ENCODE assay signal across 8 cellular contexts in genomic region chr11:74948546-74948897, GRCh38. TPM values are rescaled to one million over a fixed set of nuclear protein-coding genes. Genes with fewer than 3 reads are reported as not detected.
DNase-seq lines count a peak whose midpoint lies in the region; ATAC-seq, FAIRE-seq and TF ChIP-seq lines count a peak whose summit lies in the region.

No MANE protein-coding gene starts in this region.

- DNase-seq in CD4-positive, alpha-beta memory T cell = no peak
- DNase-seq in KG1 (lab: John Stamatoyannopoulos, UW) = peak; percentile 83
- DNase-seq in brain pericyte (ENCODE audit: low read depth, low spot score) = peak; percentile 13
- DNase-seq in HepG2 (ENCODE audit: low spot score) = peak; percentile 22
- DNase-seq in tibial nerve (ENCODE audit: low spot score in 2 of 2) = no peak
- no peak for DNase-seq in COR-L47 (lab: John Stamatoyannopoulos, UW)
- DNase-seq in KBM-7 = no peak

- H3K4me3 ChIP-seq in CD4-positive, alpha-beta memory T cell (ENCODE audit: low read length in 2 of 2) = peak overlapping the region; percentile 77 to 78
- H3K4me3 ChIP-seq in HepG2 (replicated peaks in 1 of 3; ENCODE audit: insufficient read depth in 1 of 3, low read depth in 2 of 3, low read length in 3 of 3) (peak overlapping the region; percentile 91 to 98 (median 97)), tibial nerve (peak overlapping the region; percentile 64 to 83 (median 74))

- peaks cover 6% of the 10 kb centered on the region for H4K20me1 ChIP-seq in HepG2 (ENCODE audit: insufficient read depth, low read length)

- peak overlapping the region; percentile 96 for H3K9ac ChIP-seq in HepG2 (ENCODE audit: insufficient read depth, low read depth, low read length)

- TF ChIP-seq POLR2A in HepG2 (IDR thresholded peaks at IDR 0.05; ENCODE audit: insufficient read depth in 1 of 2, low read depth in 2 of 2, low read length in 2 of 2) (no peak), tibial nerve (IDR thresholded peaks at IDR 0.05) (no peak)

- peak; percentile 6 for ATAC-seq in GM19467 (IDR thresholded peaks at IDR 0.05; ENCODE audit: unreplicated experiment)
- ATAC-seq in HepG2 = peak; percentile 77

- H2AFZ ChIP-seq in HepG2 (ENCODE audit: low read length) = peak overlapping the region; percentile 96

- TSS peak; percentile 89 for BruUV-seq in HepG2 (replicated peaks; lab: Mats Ljungman, UMichigan)

- TF ChIP-seq EP300 in HepG2 (IDR thresholded peaks at IDR 0.05; ENCODE audit: low read depth in 2 of 2, low read length in 2 of 2) = no peak
- TF ChIP-seq EP300 in HepG2 (CRISPR knock-in tag; IDR thresholded peaks at IDR 0.05; ENCODE audit: borderline replicate concordance) = no peak
- TF ChIP-seq EP300 in tibial nerve (IDR thresholded peaks at IDR 0.05) = no peak

- H3K79me2 ChIP-seq in HepG2 (ENCODE audit: insufficient read depth, low read length) = peaks cover 56% of the 10 kb centered on the region

- H3K36me3 ChIP-seq in CD4-positive, alpha-beta memory T cell (ENCODE audit: insufficient read depth, low read length) = peaks cover 3% of the 10 kb centered on the region
- H3K36me3 ChIP-seq in HepG2 (replicated peaks in 1 of 2; ENCODE audit: control insufficient read depth in 1 of 2, insufficient read depth in 2 of 2, low read length in 2 of 2) = peaks cover 0 to 8% of the 10 kb centered on the region in 2 experiments; a peak in 3 of 5 replicates
- H3K36me3 ChIP-seq in tibial nerve = peaks cover 0 to 12% (median 0%) of the 10 kb centered on the region in 3 donors

- no peaks in the 10 kb centered on the region for H3K27me3 Mint-ChIP-seq in CD4-positive, alpha-beta memory T cell

- H3K9me3 Mint-ChIP-seq in CD4-positive, alpha-beta memory T cell = peaks cover 0 to 4% (median 0%) of the 10 kb centered on the region in 8 donors

- H3K4me2 ChIP-seq in HepG2 (ENCODE audit: low read depth, low read length) = peak overlapping the region; percentile 82

- no peak for FAIRE-seq in HepG2 (lab: Jason Lieb, UNC)

- TF ChIP-seq RAD21 in HepG2 (CRISPR knock-in tag; IDR thresholded peaks at IDR 0.05) = no peak

- in situ Hi-C loops in HepG2 (cut with HindIII; ENCODE audit: extremely low pct_ligation_motif_present, low pct_unique_long_range_greater_than_20kb) (no loop called here), KBM-7 (cut with MboI; ENCODE audit: low pct_unique_long_range_greater_than_20kb, low sequenced_read_pairs) (no loop called here)

- under 1% methylated on average over 9 of the region's 9 CpGs for WGBS in HepG2 (ENCODE audit: low lambda C conversion rate)
- WGBS in tibial nerve, 2 donors = 0 to 1% methylated on average over 9 of the region's 9 CpGs

- CTCF ChIA-PET in CD4-positive, alpha-beta memory T cell (lab: Charles Lee; ENCODE audit: partially characterized antibody) = interaction anchor here (1.4 kb wide), 2 partner anchors 14 to 16 kb away, joined by 3 to 4 read pairs; no protein-coding TSS in a partner anchor
- CTCF ChIA-PET in HepG2 (lab: Yijun Ruan, JAX; ENCODE audit: low intra/inter-chr PET ratio, low total read pairs) = no interaction called here

- H3K27me3 ChIP-seq in CD4-positive, alpha-beta memory T cell (ENCODE audit: insufficient read depth, low read length) = no peaks in the 10 kb centered on the region
- H3K27me3 ChIP-seq in HepG2 (ENCODE audit: control insufficient read depth in 1 of 2, insufficient read depth in 2 of 2, low read length in 2 of 2) (no peaks in the 10 kb centered on the region; a peak in 1 of 5 replicates), tibial nerve (no peaks in the 10 kb centered on the region)

- POLR2A ChIA-PET in CD4-positive, alpha-beta memory T cell (lab: Charles Lee; ENCODE audit: partially characterized antibody) = interaction anchor here (1.0 to 3.8 kb wide), 9 partner anchors 9 to 451 kb away, joined by 4 to 25 read pairs (median 5); partner anchors contain the start of genes NEU3 and RNF169
- POLR2A ChIA-PET in HepG2 (lab: Yijun Ruan, JAX) = interaction anchor here (1.0 to 2.0 kb wide), 5 partner anchors 10 to 195 kb away, joined by 3 to 8 read pairs (median 5); partner anchors contain the start of gene NEU3

- intact Hi-C loops in CD4-positive, alpha-beta memory T cell (cut with micrococcal nuclease) = loop anchor here (10.0 kb wide), 1 partner anchor 554 kb away; the partner anchor contains the start of gene PGM2L1
- intact Hi-C loops in HepG2 (cut with micrococcal nuclease; ENCODE audit: unreplicated experiment) = no loop called here

- H3K4me3 Mint-ChIP-seq in CD4-positive, alpha-beta memory T cell = peak overlapping the region; percentile 93 to 100 (median 98)

- peak overlapping the region; percentile 89 for H3K27ac ChIP-seq in CD4-positive, alpha-beta memory T cell (ENCODE audit: low read depth, low read length)
- H3K27ac ChIP-seq in HepG2 (ENCODE audit: extremely low read length, insufficient read depth, low read length) (peak overlapping the region; percentile 81), tibial nerve (peak overlapping the region; percentile 79 to 91 (median 83))

- H3K36me3 Mint-ChIP-seq in CD4-positive, alpha-beta memory T cell = peaks cover 7 to 38% of the 10 kb centered on the region in 2 donors

- H3K9me3 ChIP-seq in CD4-positive, alpha-beta memory T cell (ENCODE audit: control insufficient read depth in 1 of 2, low read length in 2 of 2) = no peaks in the 10 kb centered on the region
- H3K9me3 ChIP-seq in HepG2 (ENCODE audit: low read length) = no peaks in the 10 kb centered on the region
- H3K9me3 ChIP-seq in tibial nerve = no peaks in the 10 kb centered on the region

- H3K4me1 Mint-ChIP-seq in CD4-positive, alpha-beta memory T cell = peaks cover 34 to 53% (median 50%) of the 10 kb centered on the region in 4 donors

- H3K4me1 ChIP-seq in CD4-positive, alpha-beta memory T cell (ENCODE audit: insufficient read depth, low read length) = peaks cover 47% of the 10 kb centered on the region
- H3K4me1 ChIP-seq in HepG2 (ENCODE audit: insufficient read depth, low read length) (peaks cover 39% of the 10 kb centered on the region), tibial nerve (peaks cover 0 to 56% (median 17%) of the 10 kb centered on the region in 4 donors)

- TF ChIP-seq CTCF in HepG2 (CRISPR knock-in tag; IDR thresholded peaks at IDR 0.05) (no peak), tibial nerve (IDR thresholded peaks at IDR 0.05) (no peak)

- peak overlapping the region; percentile 93 to 100 (median 96) for H3K27ac Mint-ChIP-seq in CD4-positive, alpha-beta memory T cell

RNA-seq across cellular contexts. Expression of gene XRRA1, which starts 0.4 kb away (rescaled TPM):
- 10 to 100 TPM; 18.8 to 21.1 TPM for total RNA-seq in CD4-positive, alpha-beta memory T cell
- 1 to 10 TPM; 4.1 to 7.0 TPM for polyA plus RNA-seq in CD4-positive, alpha-beta memory T cell
- total RNA-seq in HepG2 (2016; rRNA removed; fragmentation: Illumina TruSeq; extraction: Trizol) (9.9 and 10.5 TPM in 2 replicates), tibial nerve (10 to 100 TPM; 13.5 to 51.6 (median 25.3) TPM)
- 2.4 and 2.9 TPM in 2 replicates for total RNA-seq in HepG2 (2016; cell fraction: cytosol; rRNA removed; fragmentation: Illumina TruSeq; extraction: Trizol; ENCODE audit: low read depth)
- total RNA-seq in HepG2 (2016; cell fraction: insoluble cytoplasmic fraction; rRNA removed; fragmentation: Illumina TruSeq; extraction: Trizol) = 8.8 and 9.7 TPM in 2 replicates
- 3.8 and 4.3 TPM in 2 replicates for total RNA-seq in HepG2 (2016; cell fraction: membrane; rRNA removed; fragmentation: Illumina TruSeq; extraction: Trizol)
- 29.9 and 30.0 TPM in 2 replicates for total RNA-seq in HepG2 (2016; cell fraction: nucleus; rRNA removed; fragmentation: Illumina TruSeq; extraction: Trizol)
- 7.6 and 8.4 TPM in 2 replicates for polyA plus RNA-seq in HepG2 (2011; rRNA removed)
- polyA plus RNA-seq in HepG2 (2011; cell fraction: cytosol; rRNA removed) = 4.8 and 5.6 TPM in 2 replicates
- polyA plus RNA-seq in HepG2 (2011; cell fraction: nucleus; rRNA removed) = 15.9 and 16.0 TPM in 2 replicates
- polyA plus RNA-seq in HepG2 (2012) = 5.4 and 6.6 TPM in 2 replicates
- polyA plus RNA-seq in HepG2 (2016; cell fraction: cytosol; fragmentation: Illumina TruSeq; extraction: Trizol; ENCODE audit: low read depth) = 0.66 and 0.75 TPM in 2 replicates
- 5.8 and 6.5 TPM in 2 replicates for polyA plus RNA-seq in HepG2 (2016; cell fraction: insoluble cytoplasmic fraction; fragmentation: Illumina TruSeq; extraction: Trizol; ENCODE audit: low read depth)
- 1.5 and 2.4 TPM in 2 replicates for polyA plus RNA-seq in HepG2 (2016; cell fraction: membrane; fragmentation: Illumina TruSeq; extraction: Trizol; ENCODE audit: low read depth)
- 9.2 and 9.4 TPM in 2 replicates for polyA plus RNA-seq in HepG2 (2016; cell fraction: nucleus; fragmentation: Illumina TruSeq; extraction: Trizol; ENCODE audit: insufficient read depth, low read depth)
- 26.3 and 30.3 TPM in 2 replicates for polyA minus RNA-seq in HepG2 (2011; rRNA and poly(A)+ RNA removed; ENCODE audit: low replicate concordance)
- 7.6 and 11.7 TPM in 2 replicates for polyA minus RNA-seq in HepG2 (2011; cell fraction: cytosol; rRNA and poly(A)+ RNA removed)
- 43.0 and 48.2 TPM in 2 replicates for polyA minus RNA-seq in HepG2 (2011; cell fraction: nucleus; rRNA and poly(A)+ RNA removed)

RNA-seq across cellular contexts. Expression of gene SPCS2, which starts 0.5 kb away (rescaled TPM):
- 100 to 1,000 TPM; 145 to 148 TPM for total RNA-seq in CD4-positive, alpha-beta memory T cell
- polyA plus RNA-seq in CD4-positive, alpha-beta memory T cell = 100 to 1,000 TPM; 242 to 272 TPM
- total RNA-seq in HepG2 (2016; rRNA removed; fragmentation: Illumina TruSeq; extraction: Trizol) = 83.4 and 87.3 TPM in 2 replicates
- 17.4 and 19.6 TPM in 2 replicates for total RNA-seq in HepG2 (2016; cell fraction: cytosol; rRNA removed; fragmentation: Illumina TruSeq; extraction: Trizol; ENCODE audit: low read depth)
- 79.8 and 98.6 TPM in 2 replicates for total RNA-seq in HepG2 (2016; cell fraction: insoluble cytoplasmic fraction; rRNA removed; fragmentation: Illumina TruSeq; extraction: Trizol)
- total RNA-seq in HepG2 (2016; cell fraction: membrane; rRNA removed; fragmentation: Illumina TruSeq; extraction: Trizol) = 31.5 and 40.9 TPM in 2 replicates
- 82.3 and 97.7 TPM in 2 replicates for total RNA-seq in HepG2 (2016; cell fraction: nucleus; rRNA removed; fragmentation: Illumina TruSeq; extraction: Trizol)
- 134 and 142 TPM in 2 replicates for polyA plus RNA-seq in HepG2 (2011; rRNA removed)
- polyA plus RNA-seq in HepG2 (2011; cell fraction: cytosol; rRNA removed) = 38.6 and 68.5 TPM in 2 replicates
- polyA plus RNA-seq in HepG2 (2011; cell fraction: nucleus; rRNA removed) = 26.0 and 33.3 TPM in 2 replicates
- polyA plus RNA-seq in HepG2 (2012) = 126 and 129 TPM in 2 replicates
- 54.6 and 56.5 TPM in 2 replicates for polyA plus RNA-seq in HepG2 (2016; cell fraction: cytosol; fragmentation: Illumina TruSeq; extraction: Trizol; ENCODE audit: low read depth)
- 205 and 218 TPM in 2 replicates for polyA plus RNA-seq in HepG2 (2016; cell fraction: insoluble cytoplasmic fraction; fragmentation: Illumina TruSeq; extraction: Trizol; ENCODE audit: low read depth)
- polyA plus RNA-seq in HepG2 (2016; cell fraction: membrane; fragmentation: Illumina TruSeq; extraction: Trizol; ENCODE audit: low read depth) = 66.1 and 67.5 TPM in 2 replicates
- 331 and 344 TPM in 2 replicates for polyA plus RNA-seq in HepG2 (2016; cell fraction: nucleus; fragmentation: Illumina TruSeq; extraction: Trizol; ENCODE audit: insufficient read depth, low read depth)
- 26.1 and 46.7 TPM in 2 replicates for polyA minus RNA-seq in HepG2 (2011; rRNA and poly(A)+ RNA removed; ENCODE audit: low replicate concordance)
- polyA minus RNA-seq in HepG2 (2011; cell fraction: cytosol; rRNA and poly(A)+ RNA removed) = 27.0 and 42.4 TPM in 2 replicates
- polyA minus RNA-seq in HepG2 (2011; cell fraction: nucleus; rRNA and poly(A)+ RNA removed) = 14.4 and 69.1 TPM in 2 replicates
- 10 to 100 TPM; 28.3 to 95.7 (median 61.7) TPM for total RNA-seq in tibial nerve

RNA-seq across cellular contexts. Expression of gene NEU3, which starts 40.2 kb away (rescaled TPM):
- total RNA-seq in CD4-positive, alpha-beta memory T cell = 10 to 100 TPM; 14.0 to 15.7 TPM
- polyA plus RNA-seq in CD4-positive, alpha-beta memory T cell = under 1 TPM; 0.64 to 0.76 TPM
- total RNA-seq in HepG2 (2016; rRNA removed; fragmentation: Illumina TruSeq; extraction: Trizol) (14.5 and 15.3 TPM in 2 replicates), tibial nerve (10 to 100 TPM in 3 of 4 donors, 1 to 10 TPM in 1; 5.0 to 20.2 (median 12.7) TPM)
- total RNA-seq in HepG2 (2016; cell fraction: cytosol; rRNA removed; fragmentation: Illumina TruSeq; extraction: Trizol; ENCODE audit: low read depth) = 1.4 and 1.8 TPM in 2 replicates
- total RNA-seq in HepG2 (2016; cell fraction: insoluble cytoplasmic fraction; rRNA removed; fragmentation: Illumina TruSeq; extraction: Trizol) = 13.8 and 14.7 TPM in 2 replicates
- total RNA-seq in HepG2 (2016; cell fraction: membrane; rRNA removed; fragmentation: Illumina TruSeq; extraction: Trizol) = 5.1 and 6.4 TPM in 2 replicates
- total RNA-seq in HepG2 (2016; cell fraction: nucleus; rRNA removed; fragmentation: Illumina TruSeq; extraction: Trizol) = 15.8 and 18.6 TPM in 2 replicates
- 6.3 and 8.4 TPM in 2 replicates for polyA plus RNA-seq in HepG2 (2011; rRNA removed)
- 4.5 and 5.8 TPM in 2 replicates for polyA plus RNA-seq in HepG2 (2011; cell fraction: cytosol; rRNA removed)
- polyA plus RNA-seq in HepG2 (2011; cell fraction: nucleus; rRNA removed) = 15.0 and 15.9 TPM in 2 replicates
- 4.6 and 5.0 TPM in 2 replicates for polyA plus RNA-seq in HepG2 (2012)
- 0.83 and 0.93 TPM in 2 replicates for polyA plus RNA-seq in HepG2 (2016; cell fraction: cytosol; fragmentation: Illumina TruSeq; extraction: Trizol; ENCODE audit: low read depth)
- polyA plus RNA-seq in HepG2 (2016; cell fraction: insoluble cytoplasmic fraction; fragmentation: Illumina TruSeq; extraction: Trizol; ENCODE audit: low read depth) = 6.0 and 6.9 TPM in 2 replicates
- 2.0 and 3.0 TPM in 2 replicates for polyA plus RNA-seq in HepG2 (2016; cell fraction: membrane; fragmentation: Illumina TruSeq; extraction: Trizol; ENCODE audit: low read depth)
- 15.9 and 16.7 TPM in 2 replicates for polyA plus RNA-seq in HepG2 (2016; cell fraction: nucleus; fragmentation: Illumina TruSeq; extraction: Trizol; ENCODE audit: insufficient read depth, low read depth)
- 23.2 and 42.9 TPM in 2 replicates for polyA minus RNA-seq in HepG2 (2011; rRNA and poly(A)+ RNA removed; ENCODE audit: low replicate concordance)
- 9.1 and 9.8 TPM in 2 replicates for polyA minus RNA-seq in HepG2 (2011; cell fraction: cytosol; rRNA and poly(A)+ RNA removed)
- polyA minus RNA-seq in HepG2 (2011; cell fraction: nucleus; rRNA and poly(A)+ RNA removed) = 14.9 and 23.2 TPM in 2 replicates

Comparison
In these comparisons a context has a peak if more than half of its experiments do, and no peak if none do; other contexts are left out.
1. DNase-seq: peak in KG1 (single experiment), brain pericyte (single experiment) and HepG2 (single experiment); none in CD4-positive, alpha-beta memory T cell (0 of 5), tibial nerve (0 of 2), COR-L47 (single experiment) and KBM-7 (single experiment).
2. Peak in every context shown above with its lines, with median percentiles within 50 percentile points of each other: H3K27ac ChIP-seq and H3K4me3 ChIP-seq.